ENCODE assay signal across 16 cellular contexts in genomic region chr16:3242709-3243108, GRCh38. TPM values are rescaled to one million over a fixed set of nuclear protein-coding genes. Genes with fewer than 3 reads are reported as not detected.
"Had no signal": no experiment of that assay in that cellular context is flagged by ENCODE, and none has a peak within 500 bp of the region (broad histone marks: within the 10 kb centered on the region; RNA-seq: fewer than 3 reads in every experiment).

No MANE protein-coding gene starts in this region.

- H3K36me3 ChIP-seq: tibial artery had no signal

- H3K4me1 ChIP-seq: tibial artery had no signal

- H3K9me3 ChIP-seq: tibial artery had no signal

- H3K4me3 ChIP-seq: skin epidermis, tibial artery had no signal

- ATAC-seq: activated CD4-positive, CD25-positive, alpha-beta regulatory T cell treated with anti-CD3 and anti-CD28 coated beads, Interleukin-2, amount 50 U/mL, for 24 hours had no signal

- H3K36me3 Mint-ChIP-seq: activated naive CD8-positive, alpha-beta T cell; brain; mesothelial cell of epicardium had no signal

- H3K4me3 Mint-ChIP-seq: activated naive CD8-positive, alpha-beta T cell; brain; endodermal cell; mesothelial cell of epicardium; T-helper 2 cell treated with Interferon-gamma antibody and Interleukin-4, amounts not matched to agents 5 μg/mL and 100 μg/mL, for 36 hours had no signal

- H3K27ac Mint-ChIP-seq: activated naive CD8-positive, alpha-beta T cell; endodermal cell; mesothelial cell of epicardium; T-helper 2 cell treated with Interferon-gamma antibody and Interleukin-4, amounts not matched to agents 5 μg/mL and 100 μg/mL, for 36 hours had no signal

- DNase-seq: activated gamma-delta T cell; activated T-cell treated with anti-CD3 and anti-CD28 coated beads, Interleukin-2, amount 50 U/mL, for 48 hours; amygdala; endodermal cell; tibial artery had no signal

- H3K27ac ChIP-seq: tibial artery had no signal

- H3K4me1 Mint-ChIP-seq: brain, endodermal cell, mesothelial cell of epicardium had no signal

RNA-seq across cellular contexts. Expression of gene MEFV, which starts 13.7 kb away (rescaled TPM):
- total RNA-seq: dermis microvascular lymphatic vessel endothelial cell, endodermal cell, glomerular endothelial cell, mesothelial cell of epicardium had no signal

RNA-seq across cellular contexts. Expression of gene OR1F1, which starts 54.7 kb away (rescaled TPM):
- total RNA-seq: dermis microvascular lymphatic vessel endothelial cell, glomerular endothelial cell, lower leg skin, mesothelial cell of epicardium, myocyte had no signal
- polyA plus RNA-seq: esophagus had no signal
